ENCODE assay signal across 29 cellular contexts in genomic region chr17:34242976-34243731, GRCh38. TPM values are rescaled to one million over a fixed set of nuclear protein-coding genes. Genes with fewer than 3 reads are reported as not detected.
A peak's percentile ranks its signal among the peaks of the same experiment; 100 is the strongest.
DNase-seq lines count a peak whose midpoint lies in the region; ATAC-seq and TF ChIP-seq lines count a peak whose summit lies in the region.
"Had no signal": no experiment of that assay in that cellular context is flagged by ENCODE, and none has a peak within 500 bp of the region (broad histone marks: within the 10 kb centered on the region; RNA-seq: fewer than 3 reads in every experiment).

No MANE protein-coding gene starts in this region.

- H3K9ac ChIP-seq in mesendoderm (ENCODE audit: low read length): no peak overlapping the region

- H3K36me3 Mint-ChIP-seq in activated CD8-positive, alpha-beta memory T cell treated with anti-CD3 and anti-CD28 coated beads, Interleukin-2, amount 10 ng/mL, durations not matched to agents 7 days and 5 days: no peaks in the 10 kb centered on the region
- H3K36me3 Mint-ChIP-seq: activated naive CD4-positive, alpha-beta T cell treated with anti-CD3 and anti-CD28 coated beads, Interleukin-2, amount 50 U/mL, for 24 hours; natural killer cell treated with Interleukin-12 subunit alpha and Interleukin-12 subunit beta and Interleukin-15 and Interleukin-18, amount 100 ng/mL, for 72 hours; stimulated activated effector memory CD8-positive, alpha-beta T cell treated with anti-CD3 and anti-CD28 coated beads, Interleukin-12 subunit alpha, Interleukin-12 subunit beta, amount 100 ng/mL, for 72 hours had no signal

- H3K4me1 ChIP-seq in right atrium auricular region: peaks cover 0 to 66% of the 10 kb centered on the region in 2 donors
- peaks cover 23% of the 10 kb centered on the region for H3K4me1 ChIP-seq in psoas muscle
- H3K4me1 ChIP-seq in upper lobe of right lung: peaks cover 55% of the 10 kb centered on the region
- peaks cover 5% of the 10 kb centered on the region for H3K4me1 ChIP-seq in mesendoderm (ENCODE audit: control insufficient read depth, low read depth, low read length)

- no peak overlapping the region for H3K4me2 ChIP-seq in mesendoderm (ENCODE audit: low read length)

- no peak overlapping the region for H2BK15ac ChIP-seq in mesendoderm (replicated peaks; ENCODE audit: low read depth)

- H3K23ac ChIP-seq in mesendoderm (ENCODE audit: low read length): no peak overlapping the region

- no peak overlapping the region for H2BK5ac ChIP-seq in mesendoderm (ENCODE audit: low read length)

- H3K4ac ChIP-seq in mesendoderm (ENCODE audit: low read depth, low read length): no peak overlapping the region

- TF ChIP-seq CTCF in right atrium auricular region (IDR thresholded peaks at IDR 0.05) (no peak), psoas muscle (IDR thresholded peaks at IDR 0.05) (no peak), upper lobe of right lung (IDR thresholded peaks at IDR 0.05) (no peak)

- no peak overlapping the region for H3K27ac Mint-ChIP-seq in activated CD8-positive, alpha-beta memory T cell treated with anti-CD3 and anti-CD28 coated beads, Interleukin-2, amount 10 ng/mL, durations not matched to agents 7 days and 5 days
- H3K27ac Mint-ChIP-seq: activated naive CD4-positive, alpha-beta T cell treated with anti-CD3 and anti-CD28 coated beads, Interleukin-2, amount 50 U/mL, for 24 hours; natural killer cell treated with Interleukin-12 subunit alpha and Interleukin-12 subunit beta and Interleukin-15 and Interleukin-18, amount 100 ng/mL, for 72 hours; stimulated activated effector memory CD8-positive, alpha-beta T cell treated with anti-CD3 and anti-CD28 coated beads, Interleukin-12 subunit alpha, Interleukin-12 subunit beta, amount 100 ng/mL, for 72 hours had no signal

- no peak overlapping the region for H2BK120ac ChIP-seq in mesendoderm (ENCODE audit: low read depth, low read length)

- no peak overlapping the region for H3K18ac ChIP-seq in mesendoderm (ENCODE audit: low read length)

- H3K27ac ChIP-seq in right atrium auricular region: peak overlapping the region; percentile 28 to 54
- peak overlapping the region; percentile 36 for H3K27ac ChIP-seq in psoas muscle
- peak overlapping the region; percentile 52 for H3K27ac ChIP-seq in upper lobe of right lung
- no peak overlapping the region for H3K27ac ChIP-seq in mesendoderm (ENCODE audit: low read depth, low read length)
- H3K27ac ChIP-seq: SJSA1 had no signal

- H3K9me3 Mint-ChIP-seq in activated CD8-positive, alpha-beta memory T cell treated with anti-CD3 and anti-CD28 coated beads, Interleukin-2, amount 10 ng/mL, durations not matched to agents 7 days and 5 days (ENCODE audit: low read depth): no peaks in the 10 kb centered on the region
- H3K9me3 Mint-ChIP-seq: activated naive CD4-positive, alpha-beta T cell treated with anti-CD3 and anti-CD28 coated beads, Interleukin-2, amount 50 U/mL, for 24 hours; natural killer cell treated with Interleukin-12 subunit alpha and Interleukin-12 subunit beta and Interleukin-15 and Interleukin-18, amount 100 ng/mL, for 72 hours; stimulated activated effector memory CD8-positive, alpha-beta T cell treated with anti-CD3 and anti-CD28 coated beads, Interleukin-12 subunit alpha, Interleukin-12 subunit beta, amount 100 ng/mL, for 72 hours had no signal

- no peaks in the 10 kb centered on the region for H3K9me3 ChIP-seq in right atrium auricular region
- no peaks in the 10 kb centered on the region for H3K9me3 ChIP-seq in psoas muscle
- H3K9me3 ChIP-seq in upper lobe of right lung: no peaks in the 10 kb centered on the region
- H3K9me3 ChIP-seq: pancreas, SJSA1 had no signal

- no peak for DNase-seq in right atrium auricular region (ENCODE audit: low spot score)
- DNase-seq in Right ventricle myocardium superior: no peak
- DNase-seq in dermis blood vessel endothelial cell: peak; percentile 78
- no peak for DNase-seq in psoas muscle
- no peak for DNase-seq in upper lobe of right lung
- no peak for DNase-seq in cortex of kidney (lab: John Stamatoyannopoulos, UW)
- no peak for DNase-seq in activated CD8-positive, alpha-beta memory T cell treated with anti-CD3 and anti-CD28 coated beads, Interleukin-2, amount 10 ng/mL, durations not matched to agents 7 days and 5 days
- no peak for DNase-seq in mesendoderm
- DNase-seq: activated CD4-positive, alpha-beta T cell treated with anti-CD3 and anti-CD28 coated beads for 4 hours; aorta; Calu3; central memory CD4-positive, alpha-beta T cell; effector memory CD4-positive, alpha-beta T cell; EL; kidney; mesenchymal stem cell; NCI-H1417; NCI-H446 treated with DMSO at 0.1 percent for 48 hours; pancreas; T-helper 2 cell had no signal

- no peak overlapping the region for H3K4me3 Mint-ChIP-seq in activated CD8-positive, alpha-beta memory T cell treated with anti-CD3 and anti-CD28 coated beads, Interleukin-2, amount 10 ng/mL, durations not matched to agents 7 days and 5 days
- H3K4me3 Mint-ChIP-seq: activated naive CD4-positive, alpha-beta T cell treated with anti-CD3 and anti-CD28 coated beads, Interleukin-2, amount 50 U/mL, for 24 hours; natural killer cell treated with Interleukin-12 subunit alpha and Interleukin-12 subunit beta and Interleukin-15 and Interleukin-18, amount 100 ng/mL, for 72 hours; stimulated activated effector memory CD8-positive, alpha-beta T cell treated with anti-CD3 and anti-CD28 coated beads, Interleukin-12 subunit alpha, Interleukin-12 subunit beta, amount 100 ng/mL, for 72 hours had no signal

- no peaks in the 10 kb centered on the region for H3K79me1 ChIP-seq in mesendoderm (ENCODE audit: low read length)

- H3K27me3 Mint-ChIP-seq in activated CD8-positive, alpha-beta memory T cell treated with anti-CD3 and anti-CD28 coated beads, Interleukin-2, amount 10 ng/mL, durations not matched to agents 7 days and 5 days: peaks cover 28% of the 10 kb centered on the region

- intact Hi-C loops in Right ventricle myocardium superior (cut with DNase I) (no loop called here), psoas muscle (cut with DNase I) (no loop called here), upper lobe of right lung (cut with DNase I) (no loop called here)

- H4K5ac ChIP-seq in mesendoderm (ENCODE audit: low read length): no peak overlapping the region

- H3K36me3 ChIP-seq in right atrium auricular region: no peaks in the 10 kb centered on the region
- H3K36me3 ChIP-seq in psoas muscle (ENCODE audit: insufficient read depth in 1 of 2, low read depth in 1 of 2): no peaks in the 10 kb centered on the region
- no peaks in the 10 kb centered on the region for H3K36me3 ChIP-seq in upper lobe of right lung
- H3K36me3 ChIP-seq in mesendoderm (ENCODE audit: control insufficient read depth, insufficient read depth, low read length): no peaks in the 10 kb centered on the region
- H3K36me3 ChIP-seq: pancreas, SJSA1 had no signal

- ATAC-seq in Right ventricle myocardium superior (ENCODE audit: poor library complexity) (no peak), psoas muscle (no peak), upper lobe of right lung (peak; percentile 7)
- no peak for ATAC-seq in activated CD8-positive, alpha-beta memory T cell treated with anti-CD3 and anti-CD28 coated beads, Interleukin-2, amount 10 ng/mL, durations not matched to agents 7 days and 5 days
- ATAC-seq: esophagus mucosa; stimulated activated effector memory CD8-positive, alpha-beta T cell treated with anti-CD3 and anti-CD28 coated beads, Interleukin-12 subunit alpha, Interleukin-12 subunit beta, amount 100 ng/mL, for 72 hours had no signal

- H3K27me3 ChIP-seq in right atrium auricular region (no peaks in the 10 kb centered on the region), psoas muscle (ENCODE audit: insufficient read depth in 3 of 3, low read length in 2 of 3) (no peaks in the 10 kb centered on the region), upper lobe of right lung (no peaks in the 10 kb centered on the region), mesendoderm (ENCODE audit: insufficient read depth, low read length, poor library complexity) (no peaks in the 10 kb centered on the region)
- H3K27me3 ChIP-seq: pancreas, SJSA1 had no signal

- H3K4me3 ChIP-seq in right atrium auricular region: no peak overlapping the region
- no peak overlapping the region for H3K4me3 ChIP-seq in psoas muscle
- H3K4me3 ChIP-seq in upper lobe of right lung: no peak overlapping the region
- H3K4me3 ChIP-seq in mesendoderm (ENCODE audit: low read length): no peak overlapping the region
- H3K4me3 ChIP-seq: pancreas, SJSA1 had no signal

- H3K56ac ChIP-seq in mesendoderm (ENCODE audit: low read length): no peak overlapping the region

- CTCF ChIA-PET in activated CD8-positive, alpha-beta memory T cell treated with anti-CD3 and anti-CD28 coated beads, Interleukin-2, amount 10 ng/mL, durations not matched to agents 7 days and 5 days (lab: Charles Lee): no interaction called here

- H2AK5ac ChIP-seq in mesendoderm (ENCODE audit: low read length): no peak overlapping the region

- WGBS in psoas muscle, 3 donors: 36 to 65% (median 37%) methylated on average over 5 of the region's 5 CpGs
- WGBS in mesendoderm (ENCODE audit: extremely low coverage, insufficient coverage, low lambda C conversion rate): no CpG with 5 or more reads among the region's 5 CpGs

- no peaks in the 10 kb centered on the region for H3K4me1 Mint-ChIP-seq in activated CD8-positive, alpha-beta memory T cell treated with anti-CD3 and anti-CD28 coated beads, Interleukin-2, amount 10 ng/mL, durations not matched to agents 7 days and 5 days
- H3K4me1 Mint-ChIP-seq: activated naive CD4-positive, alpha-beta T cell treated with anti-CD3 and anti-CD28 coated beads, Interleukin-2, amount 50 U/mL, for 24 hours; stimulated activated effector memory CD8-positive, alpha-beta T cell treated with anti-CD3 and anti-CD28 coated beads, Interleukin-12 subunit alpha, Interleukin-12 subunit beta, amount 100 ng/mL, for 72 hours had no signal

- H3K79me2 ChIP-seq in mesendoderm (ENCODE audit: control insufficient read depth, insufficient read depth, low read length): no peaks in the 10 kb centered on the region

- no peak overlapping the region for H4K8ac ChIP-seq in mesendoderm (ENCODE audit: low read depth, low read length)

RNA-seq across cellular contexts. Expression of gene CCL2, which starts 11.9 kb away (rescaled TPM):
- total RNA-seq in right atrium auricular region: 100 to 1,000 TPM in 1 of 2 donors, 10 to 100 TPM in 1; 46.3 to 118 TPM
- total RNA-seq in Right ventricle myocardium superior: 20.7 TPM
- 84.3 and 218 TPM in 2 replicates for total RNA-seq in dermis blood vessel endothelial cell
- 10 to 100 TPM in 2 of 4 donors, 1 to 10 TPM in 2; 5.0 to 28.3 (median 17.2) TPM for total RNA-seq in psoas muscle
- polyA plus RNA-seq in psoas muscle: 10 to 100 TPM in 1 of 3 donors, 1 to 10 TPM in 2; 7.2 to 12.8 (median 8.0) TPM
- total RNA-seq in upper lobe of right lung: 53.3 TPM
- under 1 TPM in 1 of 2 experiments, not detected in 1; 0.73 TPM for total RNA-seq in activated CD8-positive, alpha-beta memory T cell treated with anti-CD3 and anti-CD28 coated beads, Interleukin-2, amount 10 ng/mL, durations not matched to agents 7 days and 5 days
- 17.3 TPM for polyA plus RNA-seq in mesendoderm (2013, experiment 1 of 2)
- 16.7 TPM for polyA plus RNA-seq in mesendoderm (2013, experiment 2 of 2)
- total RNA-seq: activated CD8-positive, alpha-beta memory T cell treated with anti-CD3 and anti-CD28 coated beads for 36 hours had no signal

RNA-seq across cellular contexts. Expression of gene CCL7, which starts 26.9 kb away (rescaled TPM):
- not detected for total RNA-seq in right atrium auricular region
- not detected for total RNA-seq in Right ventricle myocardium superior
- 0.23 TPM in 1 of 2 replicates, not detected in the other for total RNA-seq in dermis blood vessel endothelial cell
- total RNA-seq in psoas muscle: under 1 TPM in 2 of 4 donors, not detected in 2; 0.28 to 0.66 TPM
- 1 to 10 TPM in 1 of 3 donors, under 1 TPM in 1, not detected in 1; 0.05 to 2.7 TPM for polyA plus RNA-seq in psoas muscle
- total RNA-seq in upper lobe of right lung: not detected
- total RNA-seq in activated CD8-positive, alpha-beta memory T cell treated with anti-CD3 and anti-CD28 coated beads, Interleukin-2, amount 10 ng/mL, durations not matched to agents 7 days and 5 days: not detected
- not detected for polyA plus RNA-seq in mesendoderm (2013, experiment 1 of 2)
- not detected for polyA plus RNA-seq in mesendoderm (2013, experiment 2 of 2)
- total RNA-seq: A673; activated CD8-positive, alpha-beta memory T cell treated with anti-CD3 and anti-CD28 coated beads for 36 hours; aorta; Calu3; esophagus mucosa; H1; kidney; MCF 10A; natural killer cell treated with Interleukin-12 subunit alpha and Interleukin-12 subunit beta and Interleukin-15 and Interleukin-18, amount 100 ng/mL, for 72 hours; pancreas; SJSA1 had no signal
- polyA plus RNA-seq: aorta, H1, pancreas had no signal

RNA-seq across cellular contexts. Expression of gene CCL11, which starts 42.4 kb away (rescaled TPM):
- total RNA-seq in right atrium auricular region (1 to 10 TPM in 1 of 2 donors, under 1 TPM in 1; 0.75 to 1.6 TPM), Right ventricle myocardium superior (4.0 TPM), dermis blood vessel endothelial cell (not detected in 2 replicates), psoas muscle (1 to 10 TPM in 1 of 4 donors, under 1 TPM in 1, not detected in 2; 0.42 to 1.6 TPM), upper lobe of right lung (0.98 TPM)
- polyA plus RNA-seq in psoas muscle: not detected
- not detected for total RNA-seq in activated CD8-positive, alpha-beta memory T cell treated with anti-CD3 and anti-CD28 coated beads, Interleukin-2, amount 10 ng/mL, durations not matched to agents 7 days and 5 days
- polyA plus RNA-seq in mesendoderm (2013, experiment 1 of 2): 0.03 TPM
- polyA plus RNA-seq in mesendoderm (2013, experiment 2 of 2): not detected
- total RNA-seq: A673; activated CD8-positive, alpha-beta memory T cell treated with anti-CD3 and anti-CD28 coated beads for 36 hours; aorta; Calu3; H1; kidney; MCF 10A; natural killer cell treated with Interleukin-12 subunit alpha and Interleukin-12 subunit beta and Interleukin-15 and Interleukin-18, amount 100 ng/mL, for 72 hours; SJSA1 had no signal
- polyA plus RNA-seq: aorta, H1 had no signal
